ENCODE assay signal across 10 cellular contexts in genomic region chr16:74726736-74727135, GRCh38. TPM values are rescaled to one million over a fixed set of nuclear protein-coding genes. Genes with fewer than 3 reads are reported as not detected.
DNase-seq lines count a peak whose midpoint lies in the region; FAIRE-seq and TF ChIP-seq lines count a peak whose summit lies in the region.
"Had no signal": no experiment of that assay in that cellular context is flagged by ENCODE, and none has a peak within 500 bp of the region (broad histone marks: within the 10 kb centered on the region; RNA-seq: fewer than 3 reads in every experiment).

No MANE protein-coding gene starts in this region.

- H3K27me3 Mint-ChIP-seq in activated CD4-positive, alpha-beta T cell treated with anti-CD3 and anti-CD28 coated beads, Interleukin-2, amount 10 ng/mL, durations not matched to agents 24 days and 14 days, result no peaks in the 10 kb centered on the region

- no peak overlapping the region for H3K27ac Mint-ChIP-seq in activated CD4-positive, alpha-beta T cell treated with anti-CD3 and anti-CD28 coated beads, Interleukin-2, amount 10 ng/mL, durations not matched to agents 24 days and 14 days

- intact Hi-C loops in activated CD4-positive, alpha-beta T cell treated with anti-CD3 and anti-CD28 coated beads, Interleukin-2, amount 10 ng/mL, durations not matched to agents 24 days and 14 days (cut with micrococcal nuclease), result no loop called here

- no peaks in the 10 kb centered on the region for H3K36me3 ChIP-seq in HEK293 (ENCODE audit: control insufficient read depth in 2 of 2, insufficient read depth in 1 of 2, low read length in 2 of 2)
- H3K36me3 ChIP-seq in keratinocyte (ENCODE audit: control insufficient read depth in 2 of 2, extremely low read depth in 1 of 2, insufficient read depth in 2 of 2, low read length in 2 of 2), result no peaks in the 10 kb centered on the region

- DNase-seq in AG04450 (ENCODE audit: low read depth, low spot score), result no peak
- DNase-seq in activated CD4-positive, alpha-beta T cell treated with anti-CD3 and anti-CD28 coated beads, Interleukin-2, amount 10 ng/mL, durations not matched to agents 24 days and 14 days, result peak; percentile 67
- no peak for DNase-seq in keratinocyte (ENCODE audit: low read depth, low spot score)
- no peak for DNase-seq in cerebellar nuclear complex (lab: John Stamatoyannopoulos, UW)
- no peak for DNase-seq in AG08395 (ENCODE audit: low spot score)
- no peak for DNase-seq in COR-L47 (lab: John Stamatoyannopoulos, UW)
- no peak for DNase-seq in activated effector memory CD4-positive, alpha-beta T cell treated with anti-CD3 and anti-CD28 coated beads, Interleukin-2, amount 50 U/mL, for 16 hours
- DNase-seq: NCI-H446 treated with DMSO at 0.1 percent for 48 hours had no signal

- H3K9me1 ChIP-seq in keratinocyte (ENCODE audit: control insufficient read depth, extremely low read depth, insufficient read depth, low read length), result no peaks in the 10 kb centered on the region

- peaks cover 5% of the 10 kb centered on the region for H3K4me1 Mint-ChIP-seq in activated CD4-positive, alpha-beta T cell treated with anti-CD3 and anti-CD28 coated beads, Interleukin-2, amount 10 ng/mL, durations not matched to agents 24 days and 14 days

- dilution Hi-C loops in keratinocyte (cut with MboI; ENCODE audit: extremely low pct_ligation_motif_present, low sequenced_read_pairs), result no loop called here

- no peak overlapping the region for H2AFZ ChIP-seq in keratinocyte (ENCODE audit: control insufficient read depth, low read length)

- H3K9me3 ChIP-seq in AG04450 (ENCODE audit: control insufficient read depth, insufficient read depth, low read length), result peaks cover 8% of the 10 kb centered on the region
- no peaks in the 10 kb centered on the region; the same call in 1 of the 2 replicates for H3K9me3 ChIP-seq in HEK293 (ENCODE audit: control insufficient read depth, insufficient read depth, low read depth, low read length)
- peaks cover 2% of the 10 kb centered on the region for H3K9me3 ChIP-seq in keratinocyte (ENCODE audit: control insufficient read depth, low read depth, low read length)

- H3K79me2 ChIP-seq in keratinocyte (ENCODE audit: control insufficient read depth, insufficient read depth, low read length), result no peaks in the 10 kb centered on the region

- H3K27ac ChIP-seq in AG04450 (ENCODE audit: low read depth, low read length) (no peak overlapping the region), HEK293 (ENCODE audit: extremely low read depth, low read depth, low read length) (no peak overlapping the region), keratinocyte (ENCODE audit: control insufficient read depth, insufficient read depth, low read length) (no peak overlapping the region)

- no peaks in the 10 kb centered on the region for H3K4me1 ChIP-seq in HEK293 (ENCODE audit: control insufficient read depth, insufficient read depth, low read length)
- peaks cover 18% of the 10 kb centered on the region for H3K4me1 ChIP-seq in keratinocyte (ENCODE audit: control insufficient read depth, extremely low read depth, insufficient read depth, low read length)

- no peak overlapping the region for H3K9ac ChIP-seq in keratinocyte (ENCODE audit: control insufficient read depth, extremely low read depth, insufficient read depth, low read length)

- CTCF ChIA-PET in AG04450 (lab: Charles Lee), result interaction anchor here (0.6 to 1.3 kb wide), 6 partner anchors 9 to 136 kb away, joined by 3 to 6 read pairs (median 4); no protein-coding TSS in a partner anchor
- CTCF ChIA-PET in HEK293 (lab: Yijun Ruan, JAX), result interaction anchor here (0.6 to 2.6 kb wide), 8 partner anchors 10 to 151 kb away, joined by 3 to 12 read pairs (median 6); no protein-coding TSS in a partner anchor

- H3K36me3 Mint-ChIP-seq in activated CD4-positive, alpha-beta T cell treated with anti-CD3 and anti-CD28 coated beads, Interleukin-2, amount 10 ng/mL, durations not matched to agents 24 days and 14 days (ENCODE audit: low read depth), result no peaks in the 10 kb centered on the region

- no peak for FAIRE-seq in keratinocyte (lab: Jason Lieb, UNC)

- H3K9me3 Mint-ChIP-seq in activated CD4-positive, alpha-beta T cell treated with anti-CD3 and anti-CD28 coated beads, Interleukin-2, amount 10 ng/mL, durations not matched to agents 24 days and 14 days, result peaks cover 10% of the 10 kb centered on the region

- no peaks in the 10 kb centered on the region for H3K27me3 ChIP-seq in AG04450 (ENCODE audit: control insufficient read depth, insufficient read depth, low read length)
- no peaks in the 10 kb centered on the region for H3K27me3 ChIP-seq in keratinocyte (ENCODE audit: control insufficient read depth, extremely low read depth, insufficient read depth, low read length)

- TF ChIP-seq CTCF in AG04450 (IDR thresholded peaks at IDR 0.05; ENCODE audit: low read depth, low read length), result peak; percentile 55
- TF ChIP-seq CTCF in HEK293 (tag by site-specific recombination; IDR thresholded peaks at IDR 0.05), result peak; percentile 11; the same call in 1 of the 2 replicates
- TF ChIP-seq CTCF in keratinocyte (optimal IDR thresholded peaks at IDR 0.05 in 1 of 3, IDR thresholded peaks at IDR 0.05 in 1 of 3, conservative IDR thresholded peaks at IDR 0.05 in 1 of 3; ENCODE audit: extremely low read depth in 1 of 3, insufficient read depth in 2 of 3, low read length in 3 of 3), result peak; percentile 67 to 70 (median 68)

- no peak overlapping the region for H3K4me2 ChIP-seq in keratinocyte (ENCODE audit: control insufficient read depth, extremely low read depth, insufficient read depth, low read depth, low read length)

- H4K20me1 ChIP-seq in keratinocyte (ENCODE audit: control insufficient read depth, extremely low read depth, insufficient read depth, low read length), result no peaks in the 10 kb centered on the region

- no peak overlapping the region for H3K4me3 Mint-ChIP-seq in activated CD4-positive, alpha-beta T cell treated with anti-CD3 and anti-CD28 coated beads, Interleukin-2, amount 10 ng/mL, durations not matched to agents 24 days and 14 days

- POLR2A ChIA-PET in AG04450 (lab: Yijun Ruan, JAX), result interaction anchor here (0.5 kb wide), 1 partner anchor 423 kb away, joined by 5 read pairs; no protein-coding TSS in a partner anchor
- POLR2A ChIA-PET in HEK293 (lab: Yijun Ruan, JAX), result no interaction called here

- H3K4me3 ChIP-seq in AG04450 (ENCODE audit: low read depth, low read length), result no peak overlapping the region
- H3K4me3 ChIP-seq in HEK293 (ENCODE audit: low read depth, low read length), result no peak overlapping the region
- no peak overlapping the region for H3K4me3 ChIP-seq in keratinocyte (ENCODE audit: control insufficient read depth in 2 of 3, extremely low read depth in 1 of 3, insufficient read depth in 2 of 3, low read depth in 1 of 3, low read length in 3 of 3)

TF ChIP-seq in HEK293, 187 proteins besides CTCF, POLR2A, EP300 and RAD21:
- 0 out of 2 replicates have a peak, but pooled peaks have one; percentile 12 for TF ChIP-seq ZNF580 (tag by site-specific recombination; IDR thresholded peaks at IDR 0.05)
- no peak for TF ChIP-seq ZNF544 (tag by site-specific recombination; IDR thresholded peaks at IDR 0.05)
- TF ChIP-seq KLF10 (tag by site-specific recombination; IDR thresholded peaks at IDR 0.05), result no peak
- TF ChIP-seq ZNF707 (tag by site-specific recombination; IDR thresholded peaks at IDR 0.05), result 0 out of 2 replicates have a peak, but pooled peaks have one; percentile 17
TF ChIP-seq in HEK293: peak in this region for 2.

RNA-seq across cellular contexts. Expression of gene MLKL, which starts 26.1 kb away (rescaled TPM):
- 4.1 and 5.8 TPM in 2 replicates for polyA plus RNA-seq in AG04450 (2011; rRNA removed)
- polyA minus RNA-seq in AG04450 (2011; rRNA and poly(A)+ RNA removed), result 2.2 and 2.6 TPM in 2 replicates
- total RNA-seq in activated CD4-positive, alpha-beta T cell treated with anti-CD3 and anti-CD28 coated beads, Interleukin-2, amount 10 ng/mL, durations not matched to agents 24 days and 14 days, result 21.9 and 23.3 TPM in 2 replicates
- 6.4 to 12.5 TPM (median 12.4 TPM) in 3 replicates for polyA plus RNA-seq in keratinocyte
- 1.1 TPM for polyA plus RNA-seq in keratinocyte (2011; ENCODE audit: low read depth)
- polyA plus RNA-seq in keratinocyte (2011; cell fraction: cytosol; rRNA removed), result 7.4 and 10.1 TPM in 2 replicates
- polyA plus RNA-seq in keratinocyte (2011; cell fraction: nucleus; rRNA removed), result 16.9 and 17.5 TPM in 2 replicates
- 2.0 and 12.6 TPM in 2 replicates for polyA plus RNA-seq in keratinocyte (2012; ENCODE audit: low replicate concordance)
- polyA minus RNA-seq in keratinocyte, result 3.8 to 9.7 TPM (median 5.1 TPM) in 3 replicates
- polyA minus RNA-seq in keratinocyte (2011; cell fraction: cytosol; rRNA and poly(A)+ RNA removed), result 4.6 TPM
- 2.6 and 5.2 TPM in 2 replicates for polyA minus RNA-seq in keratinocyte (2011; cell fraction: nucleus; rRNA and poly(A)+ RNA removed)

RNA-seq across cellular contexts. Expression of gene FA2H, which starts 47.9 kb away (rescaled TPM):
- polyA plus RNA-seq in AG04450 (2011; rRNA removed) (not detected in 2 replicates), keratinocyte (0.03 to 0.16 TPM (median 0.09 TPM) in 3 replicates)
- polyA minus RNA-seq in AG04450 (2011; rRNA and poly(A)+ RNA removed), result not detected in 2 replicates
- total RNA-seq in activated CD4-positive, alpha-beta T cell treated with anti-CD3 and anti-CD28 coated beads, Interleukin-2, amount 10 ng/mL, durations not matched to agents 24 days and 14 days, result not detected in 2 replicates
- 1.4 TPM for polyA plus RNA-seq in keratinocyte (2011; ENCODE audit: low read depth)
- polyA plus RNA-seq in keratinocyte (2011; cell fraction: cytosol; rRNA removed), result not detected in 2 replicates
- polyA plus RNA-seq in keratinocyte (2011; cell fraction: nucleus; rRNA removed), result not detected in 2 replicates
- polyA plus RNA-seq in keratinocyte (2012; ENCODE audit: low replicate concordance), result 0.07 and 2.8 TPM in 2 replicates
- 0.06 TPM in 1 of 3 replicates, not detected in the others for polyA minus RNA-seq in keratinocyte
- not detected for polyA minus RNA-seq in keratinocyte (2011; cell fraction: cytosol; rRNA and poly(A)+ RNA removed)
- polyA minus RNA-seq in keratinocyte (2011; cell fraction: nucleus; rRNA and poly(A)+ RNA removed), result not detected in 2 replicates
- total RNA-seq: dermis microvascular lymphatic vessel endothelial cell had no signal

Comparison
In these comparisons a context has a peak if more than half of its experiments do, and no peak if none do; other contexts are left out.
1. CTCF ChIP-seq: peak in every context shown above with its lines; median percentile 68 in keratinocyte; 55 in AG04450; 11 in HEK293.